ENCODE assay signal across 11 cellular contexts in genomic region chr14:68355415-68355814, GRCh38.
"Had no signal": no experiment of that assay in that cellular context is flagged by ENCODE, and none has a peak within 500 bp of the region (broad histone marks: within the 10 kb centered on the region; RNA-seq: fewer than 3 reads in every experiment).

No MANE protein-coding gene starts in this region.

- H3K9me3 ChIP-seq: HAP-1 had no signal

- H3K9ac ChIP-seq: GM23248 had no signal

- FAIRE-seq: H1, H54 had no signal

- H3K36me3 ChIP-seq: HAP-1 had no signal

- H3K9me3 Mint-ChIP-seq: HFFc6 had no signal

- H3K4me2 ChIP-seq: GM23338 had no signal

- H3K27ac ChIP-seq: GM23248 had no signal

- H3K4me3 Mint-ChIP-seq: GM23338, H9, HFFc6 had no signal

- DNase-seq: GM23248, GOT3, H7, H9, HCEC 1CT, HFFc6 had no signal

- H3K4me3 ChIP-seq: GM23248, GM23338, HAP-1 had no signal

- H2AFZ ChIP-seq: GM23248, GM23338 had no signal

- ATAC-seq: GM23338, HCT116 had no signal

- H3K4me1 ChIP-seq: HAP-1 had no signal

- H3K27ac Mint-ChIP-seq: GM23338, H9, HFFc6 had no signal
